2 cellular contexts compared by ENCODE assay signal in genomic region chr18:60358516-60358915, GRCh38.
TF ChIP-seq lines count a peak whose summit lies in the region.

No MANE protein-coding gene starts in this region.

TF ChIP-seq in HCT116, 20 proteins besides CTCF, POLR2A, EP300 and RAD21 (continued from another document):
- TF ChIP-seq CBX3 (IDR thresholded peaks at IDR 0.05; ENCODE audit: low read depth) = no peak
- no peak for TF ChIP-seq SP1 (IDR thresholded peaks at IDR 0.05; ENCODE audit: low read depth)
- TF ChIP-seq REST (IDR thresholded peaks at IDR 0.05; ENCODE audit: low read depth) = no peak
- no peak for TF ChIP-seq JUND (IDR thresholded peaks at IDR 0.05)
- no peak for TF ChIP-seq SIN3A (IDR thresholded peaks at IDR 0.05; ENCODE audit: low read depth)
- TF ChIP-seq CEBPB (IDR thresholded peaks at IDR 0.05; ENCODE audit: low read depth) = no peak
- no peak for TF ChIP-seq EZH2 (IDR thresholded peaks at IDR 0.05)
- TF ChIP-seq POLR2AphosphoS5 (IDR thresholded peaks at IDR 0.05; ENCODE audit: low read depth, low read length) = no peak
- TF ChIP-seq, protein P1, sequence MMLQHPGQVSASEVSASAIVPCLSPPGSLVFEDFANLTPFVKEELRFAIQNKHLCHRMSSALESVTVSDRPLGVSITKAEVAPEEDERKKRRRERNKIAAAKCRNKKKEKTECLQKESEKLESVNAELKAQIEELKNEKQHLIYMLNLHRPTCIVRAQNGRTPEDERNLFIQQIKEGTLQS (IDR thresholded peaks at IDR 0.05) = no peak
- no peak for TF ChIP-seq FOSL1 (IDR thresholded peaks at IDR 0.05; ENCODE audit: low read depth)
- TF ChIP-seq, protein P2, sequence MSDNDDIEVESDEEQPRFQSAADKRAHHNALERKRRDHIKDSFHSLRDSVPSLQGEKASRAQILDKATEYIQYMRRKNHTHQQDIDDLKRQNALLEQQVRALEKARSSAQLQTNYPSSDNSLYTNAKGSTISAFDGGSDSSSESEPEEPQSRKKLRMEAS (IDR thresholded peaks at IDR 0.05) = no peak
- no peak for TF ChIP-seq ELF1 (IDR thresholded peaks at IDR 0.05; ENCODE audit: borderline replicate concordance, low read depth)

TF ChIP-seq in SK-N-SH, 30 proteins besides CTCF, POLR2A, EP300 and RAD21 (continued from another document):
- peak; percentile 56 for TF ChIP-seq PBX3 (IDR thresholded peaks at IDR 0.05)
- no peak for TF ChIP-seq SIN3A (IDR thresholded peaks at IDR 0.05; ENCODE audit: borderline replicate concordance, low read depth, low read length)
- TF ChIP-seq RXRA (IDR thresholded peaks at IDR 0.05; ENCODE audit: borderline replicate concordance, low read depth) = no peak
- no peak for TF ChIP-seq MXI1 (IDR thresholded peaks at IDR 0.05; ENCODE audit: low read depth, low read length)
- TF ChIP-seq NRF1 (IDR thresholded peaks at IDR 0.05; ENCODE audit: low read depth, low read length) = no peak
- TF ChIP-seq, protein P3, sequence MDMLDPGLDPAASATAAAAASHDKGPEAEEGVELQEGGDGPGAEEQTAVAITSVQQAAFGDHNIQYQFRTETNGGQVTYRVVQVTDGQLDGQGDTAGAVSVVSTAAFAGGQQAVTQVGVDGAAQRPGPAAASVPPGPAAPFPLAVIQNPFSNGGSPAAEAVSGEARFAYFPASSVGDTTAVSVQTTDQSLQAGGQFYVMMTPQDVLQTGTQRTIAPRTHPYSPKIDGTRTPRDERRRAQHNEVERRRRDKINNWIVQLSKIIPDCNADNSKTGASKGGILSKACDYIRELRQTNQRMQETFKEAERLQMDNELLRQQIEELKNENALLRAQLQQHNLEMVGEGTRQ (IDR thresholded peaks at IDR 0.05; ENCODE audit: borderline replicate concordance, low read depth, low read length) = no peak
- TF ChIP-seq, protein P4, sequence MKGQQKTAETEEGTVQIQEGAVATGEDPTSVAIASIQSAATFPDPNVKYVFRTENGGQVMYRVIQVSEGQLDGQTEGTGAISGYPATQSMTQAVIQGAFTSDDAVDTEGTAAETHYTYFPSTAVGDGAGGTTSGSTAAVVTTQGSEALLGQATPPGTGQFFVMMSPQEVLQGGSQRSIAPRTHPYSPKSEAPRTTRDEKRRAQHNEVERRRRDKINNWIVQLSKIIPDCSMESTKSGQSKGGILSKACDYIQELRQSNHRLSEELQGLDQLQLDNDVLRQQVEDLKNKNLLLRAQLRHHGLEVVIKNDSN (IDR thresholded peaks at IDR 0.05; ENCODE audit: borderline replicate concordance, low read depth) = no peak
- no peak for TF ChIP-seq RFX5 (IDR thresholded peaks at IDR 0.05; ENCODE audit: low read length)
- no peak for TF ChIP-seq ELF1 (IDR thresholded peaks at IDR 0.05)
- TF ChIP-seq REST (IDR thresholded peaks at IDR 0.05; ENCODE audit: low read depth, low read length) = no peak
- peak; percentile 34 for TF ChIP-seq TCF12 (IDR thresholded peaks at IDR 0.05)
- no peak for TF ChIP-seq TAF1 (IDR thresholded peaks at IDR 0.05; ENCODE audit: borderline replicate concordance, low read depth, low read length)
- TF ChIP-seq FOXJ3 (CRISPR knock-in tag; IDR thresholded peaks at IDR 0.05) = no peak
TF ChIP-seq in SK-N-SH: peak in this region for 6.
